15 cellular contexts compared by ENCODE assay signal in genomic region chr19:18674616-18675015, GRCh38. TPM values are rescaled to one million over a fixed set of nuclear protein-coding genes. Genes with fewer than 3 reads are reported as not detected.
DNase-seq lines count a peak whose midpoint lies in the region; ATAC-seq and TF ChIP-seq lines count a peak whose summit lies in the region.
"Had no signal": no experiment of that assay in that cellular context is flagged by ENCODE, and none has a peak within 500 bp of the region (broad histone marks: within the 10 kb centered on the region; RNA-seq: fewer than 3 reads in every experiment).

No MANE protein-coding gene starts in this region.

- peak; percentile 66 for DNase-seq in NCI-H2029 (lab: John Stamatoyannopoulos, UW)
- peak; percentile 73 for DNase-seq in SK-N-SH
- DNase-seq in heart right ventricle: peak; percentile 65 to 72
- peak; percentile 50 for DNase-seq in putamen (ENCODE audit: low spot score)
- no peak for DNase-seq in erythroblast (lab: John Stamatoyannopoulos, UW)
- DNase-seq in activated effector memory CD4-positive, alpha-beta T cell treated with anti-CD3 and anti-CD28 coated beads, Interleukin-2, amount 50 U/mL, for 16 hours: no peak
- no peak for DNase-seq in NCI-H526 (lab: John Stamatoyannopoulos, UW)
- DNase-seq: activated naive CD4-positive, alpha-beta T cell treated with Interleukin-2 at 50 U/mL for 16 hours; HFFc6; kidney glomerular epithelial cell; MG63; stimulated activated CD8-positive, alpha-beta memory T cell treated with anti-CD3 and anti-CD28 coated beads, Interleukin-4, amount 100 ng/mL, for 48 hours; SW 1271; upper lobe of left lung had no signal

- TF ChIP-seq RAD21 in SK-N-SH (IDR thresholded peaks at IDR 0.05; ENCODE audit: low read length): no peak

- H3K27me3 ChIP-seq in SK-N-SH (ENCODE audit: insufficient read depth): no peaks in the 10 kb centered on the region
- no peaks in the 10 kb centered on the region for H3K27me3 ChIP-seq in heart right ventricle
- H3K27me3 ChIP-seq: MG63, upper lobe of left lung had no signal

- H3K9ac ChIP-seq in SK-N-SH: no peak overlapping the region

- TF ChIP-seq EP300 in SK-N-SH (IDR thresholded peaks at IDR 0.05; ENCODE audit: borderline replicate concordance in 1 of 2, low read depth in 1 of 2, low read length in 1 of 2): peak in 1 of 2 experiments; percentile 44; a peak in 1 of 4 replicates

- no peaks in the 10 kb centered on the region for H4K20me1 ChIP-seq in SK-N-SH (ENCODE audit: insufficient read depth)

- H3K36me3 ChIP-seq in SK-N-SH (replicated peaks in 1 of 2; ENCODE audit: control insufficient read depth in 1 of 2, insufficient read depth in 2 of 2, low read length in 1 of 2): no peaks in the 10 kb centered on the region
- peaks cover 0 to 15% (median 1%) of the 10 kb centered on the region in 9 donors for H3K36me3 ChIP-seq in heart right ventricle

- TF ChIP-seq POLR2A in erythroblast (IDR thresholded peaks at IDR 0.05; ENCODE audit: low read length): no peak

- TF ChIP-seq CTCF in SK-N-SH (IDR thresholded peaks at IDR 0.05) (no peak), heart right ventricle (IDR thresholded peaks at IDR 0.05) (no peak)

- no peaks in the 10 kb centered on the region for H3K79me2 ChIP-seq in SK-N-SH (ENCODE audit: insufficient read depth)

- H3K9me2 ChIP-seq in SK-N-SH: no peaks in the 10 kb centered on the region

- no peak overlapping the region for H3K4me2 ChIP-seq in SK-N-SH

- intact Hi-C loops in heart right ventricle (cut with DNase I): loop anchor here in 7 of 10 donors (5.0 to 10.0 kb wide), 6 partner anchors 70 to 220 kb away; partner anchors contain the start of genes CRLF1 (in 1 of the 7) and UPF1 (in 1 of the 7)

- H3K4me1 ChIP-seq in SK-N-SH (ENCODE audit: control insufficient read depth in 1 of 2, insufficient read depth in 2 of 2, low read depth in 1 of 2, low read length in 1 of 2): peaks cover 15 to 25% of the 10 kb centered on the region in 2 experiments; a peak in 3 of 4 replicates
- peaks cover 0 to 30% (median 12%) of the 10 kb centered on the region in 9 donors for H3K4me1 ChIP-seq in heart right ventricle

- H3K9me3 ChIP-seq in SK-N-SH (no peaks in the 10 kb centered on the region), heart right ventricle (peaks cover 0 to 3% (median 0%) of the 10 kb centered on the region in 11 donors)
- H3K9me3 ChIP-seq: MG63, upper lobe of left lung had no signal

- H3K4me3 ChIP-seq in SK-N-SH (ENCODE audit: low read depth in 2 of 2, low read length in 1 of 2): no peak overlapping the region
- H3K4me3 ChIP-seq in heart right ventricle: no peak overlapping the region
- H3K4me3 ChIP-seq: MG63, upper lobe of left lung had no signal

- CTCF ChIA-PET in SK-N-SH (lab: Yijun Ruan, JAX): interaction anchor here (0.8 to 3.1 kb wide), 4 partner anchors 78 to 223 kb away, joined by 3 to 14 read pairs (median 6); no protein-coding TSS in a partner anchor

- POLR2A ChIA-PET in SK-N-SH (lab: Yijun Ruan, JAX): no interaction called here

- ATAC-seq in heart right ventricle (peak; percentile 39 to 76 (median 63)), HG02610 (IDR thresholded peaks at IDR 0.05; ENCODE audit: unreplicated experiment) (no peak)

- H2AFZ ChIP-seq in SK-N-SH (ENCODE audit: low read depth): no peak overlapping the region

- H3F3A ChIP-seq in SK-N-SH (replicated peaks; ENCODE audit: insufficient read depth): peaks cover 3% of the 10 kb centered on the region

- 69% methylated on average over 8 of the region's 11 CpGs for WGBS in SK-N-SH (ENCODE audit: low lambda C conversion rate)
- 60 to 70% methylated on average over 11 of the region's 11 CpGs for WGBS in heart right ventricle, 2 donors

- H3K27ac ChIP-seq in SK-N-SH (ENCODE audit: low read depth in 2 of 2, low read length in 1 of 2) (peak overlapping the region in 1 of 2 experiments; percentile 26; a peak in 1 of 4 replicates), heart right ventricle (peak overlapping the region in 3 of 10 donors; percentile 10 to 34 (median 21))
- H3K27ac ChIP-seq: upper lobe of left lung had no signal

TF ChIP-seq in SK-N-SH, 30 proteins besides CTCF, POLR2A, EP300 and RAD21:
- TF ChIP-seq MEF2A (IDR thresholded peaks at IDR 0.05; ENCODE audit: borderline replicate concordance, low read depth) (no peak), NRF1 (IDR thresholded peaks at IDR 0.05; ENCODE audit: low read depth, low read length) (no peak), GABPA (IDR thresholded peaks at IDR 0.05; ENCODE audit: low read depth) (no peak), RFX5 (IDR thresholded peaks at IDR 0.05; ENCODE audit: low read length) (no peak), FOXJ3 (CRISPR knock-in tag; IDR thresholded peaks at IDR 0.05) (no peak), FOSL2 (IDR thresholded peaks at IDR 0.05; ENCODE audit: borderline replicate concordance, low read depth) (no peak), JUND (IDR thresholded peaks at IDR 0.05) (no peak), YY1 (IDR thresholded peaks at IDR 0.05; ENCODE audit: low read depth) (no peak), ZBTB33 (IDR thresholded peaks at IDR 0.05; ENCODE audit: borderline replicate concordance, low read depth) (no peak), REST (IDR thresholded peaks at IDR 0.05; ENCODE audit: low read depth, low read length) (no peak), TEAD4 (IDR thresholded peaks at IDR 0.05; ENCODE audit: borderline replicate concordance, insufficient read depth) (no peak), TAF1 (IDR thresholded peaks at IDR 0.05; ENCODE audit: borderline replicate concordance, low read depth, low read length) (no peak), EZH2phosphoT487 (IDR thresholded peaks at IDR 0.05; ENCODE audit: borderline replicate concordance, low read depth) (no peak), CHD2 (IDR thresholded peaks at IDR 0.05; ENCODE audit: low read length, partially characterized antibody) (no peak)

RNA-seq across cellular contexts. Expression of gene CRTC1, which starts 8.9 kb away (rescaled TPM):
- polyA plus RNA-seq in SK-N-SH (2012; rRNA removed): 2.2 and 5.0 TPM in 2 replicates
- 2.1 and 3.2 TPM in 2 replicates for polyA plus RNA-seq in SK-N-SH (2012; cell fraction: cytosol; rRNA removed)
- polyA plus RNA-seq in SK-N-SH (2012; cell fraction: nucleus; rRNA removed): 21.9 and 27.2 TPM in 2 replicates
- 10 to 100 TPM in 3 of 10 donors, 1 to 10 TPM in 7; 6.5 to 11.8 (median 9.3) TPM for total RNA-seq in heart right ventricle
- polyA plus RNA-seq in heart right ventricle: 1 to 10 TPM; 3.2 to 8.6 TPM

RNA-seq across cellular contexts. Expression of gene KLHL26, which starts 37.8 kb away (rescaled TPM):
- 1.9 and 4.6 TPM in 2 replicates for polyA plus RNA-seq in SK-N-SH (2012; rRNA removed)
- polyA plus RNA-seq in SK-N-SH (2012; cell fraction: cytosol; rRNA removed): 1.7 and 1.8 TPM in 2 replicates
- 5.0 and 5.5 TPM in 2 replicates for polyA plus RNA-seq in SK-N-SH (2012; cell fraction: nucleus; rRNA removed)
- total RNA-seq in heart right ventricle: 1 to 10 TPM; 4.6 to 8.2 (median 6.3) TPM
- polyA plus RNA-seq in heart right ventricle: 1 to 10 TPM; 3.4 to 4.6 TPM

Comparison
In these comparisons a context has a peak if more than half of its experiments do, and no peak if none do; other contexts are left out.
1. DNase-seq: peak in NCI-H2029 (single experiment), SK-N-SH (single experiment), heart right ventricle (2 of 2) and putamen (single experiment); none in erythroblast (0 of 2), activated effector memory CD4-positive, alpha-beta T cell treated with anti-CD3 and anti-CD28 coated beads, Interleukin-2, amount 50 U/mL, for 16 hours (single experiment) and NCI-H526 (0 of 2).